In genomic region chr2:219119422-219120043, GRCh38 we compare ENCODE assay signal across 8 cellular contexts. TPM values are rescaled to one million over a fixed set of nuclear protein-coding genes. Genes with fewer than 3 reads are reported as not detected.
DNase-seq lines count a peak whose midpoint lies in the region; ATAC-seq and TF ChIP-seq lines count a peak whose summit lies in the region.

No MANE protein-coding gene starts in this region.

- TF ChIP-seq CTCF in GM12873 (IDR thresholded peaks at IDR 0.05; ENCODE audit: insufficient read depth, low read depth, low read length, missing control alignments) (peak; percentile 72), neural cell (IDR thresholded peaks at IDR 0.05; ENCODE audit: poor library complexity, severe bottlenecking) (peak; percentile 82), thoracic aorta (IDR thresholded peaks at IDR 0.05) (peak; percentile 66)

- TF ChIP-seq EP300 in neural cell (conservative IDR thresholded peaks at IDR 0.05; ENCODE audit: poor library complexity, severe bottlenecking), result no peak

- H4K20me1 ChIP-seq in neural cell (ENCODE audit: insufficient read depth), result no peaks in the 10 kb centered on the region

- TF ChIP-seq RAD21 in neural cell (conservative IDR thresholded peaks at IDR 0.05), result peak; percentile 82

- H3K4me3 ChIP-seq in neural cell (ENCODE audit: low read length), result no peak overlapping the region
- H3K4me3 ChIP-seq in thoracic aorta, result no peak overlapping the region

- H3K4me2 ChIP-seq in neural cell (ENCODE audit: low read length), result no peak overlapping the region

- H3F3A ChIP-seq in neural cell (ENCODE audit: insufficient read depth, low read length, poor library complexity, severe bottlenecking), result no peaks in the 10 kb centered on the region

- in situ Hi-C loops in ACHN (cut with HindIII; ENCODE audit: low pct_ligation_motif_present, low pct_unique_long_range_greater_than_20kb, low sequenced_read_pairs), result no loop called here

- H3K27me3 ChIP-seq in neural cell (ENCODE audit: insufficient read depth, low read depth, low read length) (no peaks in the 10 kb centered on the region), thoracic aorta (replicated peaks; ENCODE audit: insufficient read depth) (no peaks in the 10 kb centered on the region)

- no peaks in the 10 kb centered on the region for H3K9me2 ChIP-seq in neural cell (ENCODE audit: insufficient read depth, low read length)

- H3K36me3 ChIP-seq in neural cell (ENCODE audit: insufficient read depth, low read length) (no peaks in the 10 kb centered on the region), thoracic aorta (no peaks in the 10 kb centered on the region)

- peaks cover 0 to 2% of the 10 kb centered on the region in 2 donors for H3K4me1 ChIP-seq in thoracic aorta (ENCODE audit: control insufficient read depth in 1 of 2, low read depth in 2 of 2)

- no peaks in the 10 kb centered on the region for H3K79me2 ChIP-seq in neural cell (replicated peaks; ENCODE audit: insufficient read depth, low read length)

- H3K27ac ChIP-seq in neural cell (ENCODE audit: low read length) (no peak overlapping the region), thoracic aorta (no peak overlapping the region)

- peak; percentile 64 for DNase-seq in ACHN
- DNase-seq in NCI-H774 (lab: John Stamatoyannopoulos, UW), result peak; percentile 25
- peak; percentile 49 for DNase-seq in activated T-cell treated with anti-CD3 and anti-CD28 coated beads for 4 hours
- DNase-seq in fibroblast of gingiva (ENCODE audit: low read depth), result peak; percentile 36
- peak; percentile 19 for DNase-seq in thoracic aorta (ENCODE audit: low spot score)

- no peak overlapping the region for H3K9ac ChIP-seq in neural cell (ENCODE audit: low read length)

- H2AFZ ChIP-seq in neural cell (ENCODE audit: low read depth, low read length), result no peak overlapping the region

- H3K9me3 ChIP-seq in neural cell (ENCODE audit: low read length) (no peaks in the 10 kb centered on the region), thoracic aorta (no peaks in the 10 kb centered on the region)

- ATAC-seq in thoracic aorta (ENCODE audit: insufficient number of reproducible peaks, low FRiP score, low read depth) (no peak), GM18502 (IDR thresholded peaks at IDR 0.05; ENCODE audit: poor library complexity, unreplicated experiment) (no peak)

TF ChIP-seq in neural cell, 6 proteins besides CTCF, POLR2A, EP300 and RAD21:
- TF ChIP-seq SMC3 (conservative IDR thresholded peaks at IDR 0.05; ENCODE audit: poor library complexity) (peak; percentile 91), MXI1 (conservative IDR thresholded peaks at IDR 0.05; ENCODE audit: poor library complexity, severe bottlenecking) (no peak)
TF ChIP-seq in neural cell: peak in this region for 1.

RNA-seq across cellular contexts. Expression of gene NHEJ1, which starts 41.1 kb away (rescaled TPM):
- 10.7 and 12.7 TPM in 2 replicates for polyA plus RNA-seq in neural cell
- 17.8 and 19.7 TPM in 2 replicates for polyA minus RNA-seq in neural cell
- 10 to 100 TPM; 10.3 to 14.5 TPM for total RNA-seq in thoracic aorta

RNA-seq across cellular contexts. Expression of gene SLC23A3, which starts 50.3 kb away (rescaled TPM):
- 0.12 and 0.28 TPM in 2 replicates for polyA plus RNA-seq in neural cell
- 0.24 and 0.46 TPM in 2 replicates for polyA minus RNA-seq in neural cell
- total RNA-seq in thoracic aorta, result 1 to 10 TPM; 1.4 to 3.4 TPM

RNA-seq across cellular contexts. Expression of gene CNPPD1, which starts 57.2 kb away (rescaled TPM):
- polyA plus RNA-seq in neural cell, result 87.7 and 89.1 TPM in 2 replicates
- 41.7 and 50.2 TPM in 2 replicates for polyA minus RNA-seq in neural cell
- total RNA-seq in thoracic aorta, result 10 to 100 TPM; 31.9 to 51.0 TPM

RNA-seq across cellular contexts. Expression of gene RETREG2, which starts 58.5 kb away (rescaled TPM):
- 156 and 164 TPM in 2 replicates for polyA plus RNA-seq in neural cell
- polyA minus RNA-seq in neural cell, result 109 and 110 TPM in 2 replicates
- total RNA-seq in thoracic aorta, result 10 to 100 TPM; 43.8 to 58.6 TPM

RNA-seq across cellular contexts. Expression of gene IHH, which starts 58.8 kb away (rescaled TPM):
- 0.36 TPM in 1 of 2 replicates, not detected in the other for polyA plus RNA-seq in neural cell
- not detected in 2 replicates for polyA minus RNA-seq in neural cell
- 1 to 10 TPM in 1 of 2 donors, not detected in 1; 1.6 TPM for total RNA-seq in thoracic aorta
